Comparison of ENCODE assay signal across 1 cellular context in genomic region chr14:22837059-22837749, GRCh38.
TF ChIP-seq lines count a peak whose summit lies in the region.

No MANE protein-coding gene starts in this region.

TF ChIP-seq in HepG2, 621 proteins besides CTCF, POLR2A, EP300 and RAD21 (continued from another document and continues in another):
- TF ChIP-seq, protein P1, sequence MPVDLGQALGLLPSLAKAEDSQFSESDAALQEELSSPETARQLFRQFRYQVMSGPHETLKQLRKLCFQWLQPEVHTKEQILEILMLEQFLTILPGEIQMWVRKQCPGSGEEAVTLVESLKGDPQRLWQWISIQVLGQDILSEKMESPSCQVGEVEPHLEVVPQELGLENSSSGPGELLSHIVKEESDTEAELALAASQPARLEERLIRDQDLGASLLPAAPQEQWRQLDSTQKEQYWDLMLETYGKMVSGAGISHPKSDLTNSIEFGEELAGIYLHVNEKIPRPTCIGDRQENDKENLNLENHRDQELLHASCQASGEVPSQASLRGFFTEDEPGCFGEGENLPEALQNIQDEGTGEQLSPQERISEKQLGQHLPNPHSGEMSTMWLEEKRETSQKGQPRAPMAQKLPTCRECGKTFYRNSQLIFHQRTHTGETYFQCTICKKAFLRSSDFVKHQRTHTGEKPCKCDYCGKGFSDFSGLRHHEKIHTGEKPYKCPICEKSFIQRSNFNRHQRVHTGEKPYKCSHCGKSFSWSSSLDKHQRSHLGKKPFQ (CRISPR knock-in tag; IDR thresholded peaks at IDR 0.05; ENCODE audit: insufficient replicate concordance): no peak
- 0 out of 2 replicates have a peak, but pooled peaks have one; percentile 18 for TF ChIP-seq SAP130 (CRISPR knock-in tag; IDR thresholded peaks at IDR 0.05; ENCODE audit: low read depth)
- no peak for TF ChIP-seq PREB (CRISPR knock-in tag; IDR thresholded peaks at IDR 0.05)
- no peak for TF ChIP-seq SRSF9 (IDR thresholded peaks at IDR 0.05; ENCODE audit: borderline replicate concordance, insufficient read depth, low read depth, low read length, poor library complexity, severe bottlenecking)
- TF ChIP-seq NR2F6 (IDR thresholded peaks at IDR 0.05): no peak
- peak; percentile 37 for TF ChIP-seq NR2F6 (CRISPR knock-in tag; IDR thresholded peaks at IDR 0.05)
- TF ChIP-seq ZNF547 (CRISPR knock-in tag; IDR thresholded peaks at IDR 0.05): peak; percentile 92
- TF ChIP-seq ZBTB38 (CRISPR knock-in tag; IDR thresholded peaks at IDR 0.05): 0 out of 2 replicates have a peak, but pooled peaks have one; percentile 10
- no peak for TF ChIP-seq ZNF326 (CRISPR knock-in tag; IDR thresholded peaks at IDR 0.05; ENCODE audit: borderline replicate concordance)
- TF ChIP-seq TCF12 (IDR thresholded peaks at IDR 0.05): no peak
- TF ChIP-seq TCF12 (CRISPR knock-in tag; IDR thresholded peaks at IDR 0.05): peak; percentile 80; the same call in 1 of the 2 replicates
- TF ChIP-seq ZNF577 (CRISPR knock-in tag; IDR thresholded peaks at IDR 0.05; ENCODE audit: borderline replicate concordance, low read depth): 0 out of 2 replicates have a peak, but pooled peaks have one; percentile 91
- TF ChIP-seq PCBP1 (IDR thresholded peaks at IDR 0.05; ENCODE audit: borderline replicate concordance, low read depth, low read length): 0 out of 2 replicates have a peak, but pooled peaks have one; percentile 25
- TF ChIP-seq, protein P2, sequence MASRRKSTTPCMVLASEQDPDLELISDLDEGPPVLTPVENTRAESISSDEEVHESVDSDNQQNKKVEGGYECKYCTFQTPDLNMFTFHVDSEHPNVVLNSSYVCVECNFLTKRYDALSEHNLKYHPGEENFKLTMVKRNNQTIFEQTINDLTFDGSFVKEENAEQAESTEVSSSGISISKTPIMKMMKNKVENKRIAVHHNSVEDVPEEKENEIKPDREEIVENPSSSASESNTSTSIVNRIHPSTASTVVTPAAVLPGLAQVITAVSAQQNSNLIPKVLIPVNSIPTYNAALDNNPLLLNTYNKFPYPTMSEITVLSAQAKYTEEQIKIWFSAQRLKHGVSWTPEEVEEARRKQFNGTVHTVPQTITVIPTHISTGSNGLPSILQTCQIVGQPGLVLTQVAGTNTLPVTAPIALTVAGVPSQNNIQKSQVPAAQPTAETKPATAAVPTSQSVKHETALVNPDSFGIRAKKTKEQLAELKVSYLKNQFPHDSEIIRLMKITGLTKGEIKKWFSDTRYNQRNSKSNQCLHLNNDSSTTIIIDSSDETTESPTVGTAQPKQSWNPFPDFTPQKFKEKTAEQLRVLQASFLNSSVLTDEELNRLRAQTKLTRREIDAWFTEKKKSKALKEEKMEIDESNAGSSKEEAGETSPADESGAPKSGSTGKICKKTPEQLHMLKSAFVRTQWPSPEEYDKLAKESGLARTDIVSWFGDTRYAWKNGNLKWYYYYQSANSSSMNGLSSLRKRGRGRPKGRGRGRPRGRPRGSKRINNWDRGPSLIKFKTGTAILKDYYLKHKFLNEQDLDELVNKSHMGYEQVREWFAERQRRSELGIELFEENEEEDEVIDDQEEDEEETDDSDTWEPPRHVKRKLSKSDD (CRISPR knock-in tag; IDR thresholded peaks at IDR 0.05; ENCODE audit: low read depth): peak; percentile 65
- TF ChIP-seq RELA (CRISPR knock-in tag; IDR thresholded peaks at IDR 0.05): no peak
- TF ChIP-seq, protein P3, sequence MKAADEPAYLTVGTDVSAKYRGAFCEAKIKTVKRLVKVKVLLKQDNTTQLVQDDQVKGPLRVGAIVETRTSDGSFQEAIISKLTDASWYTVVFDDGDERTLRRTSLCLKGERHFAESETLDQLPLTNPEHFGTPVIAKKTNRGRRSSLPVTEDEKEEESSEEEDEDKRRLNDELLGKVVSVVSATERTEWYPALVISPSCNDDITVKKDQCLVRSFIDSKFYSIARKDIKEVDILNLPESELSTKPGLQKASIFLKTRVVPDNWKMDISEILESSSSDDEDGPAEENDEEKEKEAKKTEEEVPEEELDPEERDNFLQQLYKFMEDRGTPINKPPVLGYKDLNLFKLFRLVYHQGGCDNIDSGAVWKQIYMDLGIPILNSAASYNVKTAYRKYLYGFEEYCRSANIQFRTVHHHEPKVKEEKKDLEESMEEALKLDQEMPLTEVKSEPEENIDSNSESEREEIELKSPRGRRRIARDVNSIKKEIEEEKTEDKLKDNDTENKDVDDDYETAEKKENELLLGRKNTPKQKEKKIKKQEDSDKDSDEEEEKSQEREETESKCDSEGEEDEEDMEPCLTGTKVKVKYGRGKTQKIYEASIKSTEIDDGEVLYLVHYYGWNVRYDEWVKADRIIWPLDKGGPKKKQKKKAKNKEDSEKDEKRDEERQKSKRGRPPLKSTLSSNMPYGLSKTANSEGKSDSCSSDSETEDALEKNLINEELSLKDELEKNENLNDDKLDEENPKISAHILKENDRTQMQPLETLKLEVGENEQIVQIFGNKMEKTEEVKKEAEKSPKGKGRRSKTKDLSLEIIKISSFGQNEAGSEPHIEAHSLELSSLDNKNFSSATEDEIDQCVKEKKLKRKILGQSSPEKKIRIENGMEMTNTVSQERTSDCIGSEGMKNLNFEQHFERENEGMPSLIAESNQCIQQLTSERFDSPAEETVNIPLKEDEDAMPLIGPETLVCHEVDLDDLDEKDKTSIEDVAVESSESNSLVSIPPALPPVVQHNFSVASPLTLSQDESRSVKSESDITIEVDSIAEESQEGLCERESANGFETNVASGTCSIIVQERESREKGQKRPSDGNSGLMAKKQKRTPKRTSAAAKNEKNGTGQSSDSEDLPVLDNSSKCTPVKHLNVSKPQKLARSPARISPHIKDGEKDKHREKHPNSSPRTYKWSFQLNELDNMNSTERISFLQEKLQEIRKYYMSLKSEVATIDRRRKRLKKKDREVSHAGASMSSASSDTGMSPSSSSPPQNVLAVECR (CRISPR knock-in tag; IDR thresholded peaks at IDR 0.05; ENCODE audit: borderline replicate concordance): peak; percentile 62; the same call in 1 of the 2 replicates
- no peak for TF ChIP-seq ZSCAN21 (CRISPR knock-in tag; IDR thresholded peaks at IDR 0.05; ENCODE audit: borderline replicate concordance)
- peak; percentile 57; the same call in 1 of the 2 replicates for TF ChIP-seq TBX2 (CRISPR knock-in tag; IDR thresholded peaks at IDR 0.05; ENCODE audit: borderline replicate concordance)
- TF ChIP-seq SIN3A (IDR thresholded peaks at IDR 0.05; ENCODE audit: borderline replicate concordance, low read depth, low read length): no peak; the same call in 1 of the 2 replicates
- no peak for TF ChIP-seq HNRNPL (IDR thresholded peaks at IDR 0.05; ENCODE audit: low read depth, low read length)
- TF ChIP-seq ZNF720 (CRISPR knock-in tag; IDR thresholded peaks at IDR 0.05): 0 out of 2 replicates have a peak, but pooled peaks have one; percentile 43
- TF ChIP-seq PPARG (CRISPR knock-in tag; conservative IDR thresholded peaks at IDR 0.05): peak; percentile 48
- TF ChIP-seq MED1 (CRISPR knock-in tag; IDR thresholded peaks at IDR 0.05): peak; percentile 24; the same call in 1 of the 2 replicates
- no peak for TF ChIP-seq NFYC (CRISPR knock-in tag; IDR thresholded peaks at IDR 0.05)
- TF ChIP-seq ZNF607 (CRISPR knock-in tag; IDR thresholded peaks at IDR 0.05; ENCODE audit: borderline replicate concordance): no peak; the same call in 1 of the 2 replicates
- no peak for TF ChIP-seq FOXM1 (CRISPR knock-in tag; IDR thresholded peaks at IDR 0.05)
- TF ChIP-seq NFE2L2 (IDR thresholded peaks at IDR 0.05; ENCODE audit: low read length): no peak
- peak; percentile 84; the same call in 1 of the 2 replicates for TF ChIP-seq ZNF761 (CRISPR knock-in tag; conservative IDR thresholded peaks at IDR 0.05)
- peak; percentile 91 for TF ChIP-seq ARNT2 (CRISPR knock-in tag; IDR thresholded peaks at IDR 0.05; ENCODE audit: low read depth)
- TF ChIP-seq, protein P4, sequence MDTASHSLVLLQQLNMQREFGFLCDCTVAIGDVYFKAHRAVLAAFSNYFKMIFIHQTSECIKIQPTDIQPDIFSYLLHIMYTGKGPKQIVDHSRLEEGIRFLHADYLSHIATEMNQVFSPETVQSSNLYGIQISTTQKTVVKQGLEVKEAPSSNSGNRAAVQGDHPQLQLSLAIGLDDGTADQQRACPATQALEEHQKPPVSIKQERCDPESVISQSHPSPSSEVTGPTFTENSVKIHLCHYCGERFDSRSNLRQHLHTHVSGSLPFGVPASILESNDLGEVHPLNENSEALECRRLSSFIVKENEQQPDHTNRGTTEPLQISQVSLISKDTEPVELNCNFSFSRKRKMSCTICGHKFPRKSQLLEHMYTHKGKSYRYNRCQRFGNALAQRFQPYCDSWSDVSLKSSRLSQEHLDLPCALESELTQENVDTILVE (CRISPR knock-in tag; IDR thresholded peaks at IDR 0.05): no peak
- TF ChIP-seq ZNF160 (CRISPR knock-in tag; IDR thresholded peaks at IDR 0.05): no peak; the same call in 1 of the 2 replicates
- TF ChIP-seq ZNF431 (CRISPR knock-in tag; IDR thresholded peaks at IDR 0.05; ENCODE audit: borderline replicate concordance, low read depth): no peak
- no peak for TF ChIP-seq DNMT3B (CRISPR knock-in tag; conservative IDR thresholded peaks at IDR 0.05)
- TF ChIP-seq AGO1 (IDR thresholded peaks at IDR 0.05; ENCODE audit: low read depth, low read length, poor library complexity, severe bottlenecking): peak; percentile 59
- TF ChIP-seq ATRX (CRISPR knock-in tag; IDR thresholded peaks at IDR 0.05; ENCODE audit: borderline replicate concordance): no peak
- no peak for TF ChIP-seq NFKBIZ (CRISPR knock-in tag; IDR thresholded peaks at IDR 0.05)
- TF ChIP-seq, protein P5, sequence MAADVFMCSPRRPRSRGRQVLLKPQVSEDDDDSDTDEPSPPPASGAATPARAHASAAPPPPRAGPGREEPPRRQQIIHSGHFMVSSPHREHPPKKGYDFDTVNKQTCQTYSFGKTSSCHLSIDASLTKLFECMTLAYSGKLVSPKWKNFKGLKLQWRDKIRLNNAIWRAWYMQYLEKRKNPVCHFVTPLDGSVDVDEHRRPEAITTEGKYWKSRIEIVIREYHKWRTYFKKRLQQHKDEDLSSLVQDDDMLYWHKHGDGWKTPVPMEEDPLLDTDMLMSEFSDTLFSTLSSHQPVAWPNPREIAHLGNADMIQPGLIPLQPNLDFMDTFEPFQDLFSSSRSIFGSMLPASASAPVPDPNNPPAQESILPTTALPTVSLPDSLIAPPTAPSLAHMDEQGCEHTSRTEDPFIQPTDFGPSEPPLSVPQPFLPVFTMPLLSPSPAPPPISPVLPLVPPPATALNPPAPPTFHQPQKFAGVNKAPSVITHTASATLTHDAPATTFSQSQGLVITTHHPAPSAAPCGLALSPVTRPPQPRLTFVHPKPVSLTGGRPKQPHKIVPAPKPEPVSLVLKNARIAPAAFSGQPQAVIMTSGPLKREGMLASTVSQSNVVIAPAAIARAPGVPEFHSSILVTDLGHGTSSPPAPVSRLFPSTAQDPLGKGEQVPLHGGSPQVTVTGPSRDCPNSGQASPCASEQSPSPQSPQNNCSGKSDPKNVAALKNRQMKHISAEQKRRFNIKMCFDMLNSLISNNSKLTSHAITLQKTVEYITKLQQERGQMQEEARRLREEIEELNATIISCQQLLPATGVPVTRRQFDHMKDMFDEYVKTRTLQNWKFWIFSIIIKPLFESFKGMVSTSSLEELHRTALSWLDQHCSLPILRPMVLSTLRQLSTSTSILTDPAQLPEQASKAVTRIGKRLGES (CRISPR knock-in tag; IDR thresholded peaks at IDR 0.05; ENCODE audit: borderline replicate concordance): 0 out of 2 replicates have a peak, but pooled peaks have one; percentile 1
- TF ChIP-seq MAZ (IDR thresholded peaks at IDR 0.05; ENCODE audit: borderline replicate concordance, low read depth, low read length): no peak
- peak; percentile 55; the same call in 1 of the 2 replicates for TF ChIP-seq MAZ (CRISPR knock-in tag; IDR thresholded peaks at IDR 0.05; ENCODE audit: low read depth)
- TF ChIP-seq ZKSCAN5 (CRISPR knock-in tag; IDR thresholded peaks at IDR 0.05): no peak
- peak; percentile 55; the same call in 1 of the 2 replicates for TF ChIP-seq HDAC2 (CRISPR knock-in tag; IDR thresholded peaks at IDR 0.05)
- TF ChIP-seq ZFP36 (IDR thresholded peaks at IDR 0.05; ENCODE audit: borderline replicate concordance, low read depth, low read length, partially characterized antibody): no peak
- TF ChIP-seq, protein P6, sequence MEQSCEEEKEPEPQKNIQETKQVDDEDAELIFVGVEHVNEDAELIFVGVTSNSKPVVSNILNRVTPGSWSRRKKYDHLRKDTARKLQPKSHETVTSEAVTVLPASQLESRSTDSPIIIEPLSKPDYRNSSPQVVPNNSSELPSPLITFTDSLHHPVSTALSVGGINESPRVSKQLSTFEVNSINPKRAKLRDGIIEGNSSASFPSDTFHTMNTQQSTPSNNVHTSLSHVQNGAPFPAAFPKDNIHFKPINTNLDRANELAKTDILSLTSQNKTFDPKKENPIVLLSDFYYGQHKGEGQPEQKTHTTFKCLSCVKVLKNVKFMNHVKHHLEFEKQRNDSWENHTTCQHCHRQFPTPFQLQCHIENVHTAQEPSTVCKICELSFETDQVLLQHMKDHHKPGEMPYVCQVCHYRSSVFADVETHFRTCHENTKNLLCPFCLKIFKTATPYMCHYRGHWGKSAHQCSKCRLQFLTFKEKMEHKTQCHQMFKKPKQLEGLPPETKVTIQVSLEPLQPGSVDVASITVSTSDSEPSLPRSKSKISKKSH (CRISPR knock-in tag; IDR thresholded peaks at IDR 0.05; ENCODE audit: borderline replicate concordance): peak; percentile 94; the same call in 1 of the 2 replicates
- TF ChIP-seq, protein P7, sequence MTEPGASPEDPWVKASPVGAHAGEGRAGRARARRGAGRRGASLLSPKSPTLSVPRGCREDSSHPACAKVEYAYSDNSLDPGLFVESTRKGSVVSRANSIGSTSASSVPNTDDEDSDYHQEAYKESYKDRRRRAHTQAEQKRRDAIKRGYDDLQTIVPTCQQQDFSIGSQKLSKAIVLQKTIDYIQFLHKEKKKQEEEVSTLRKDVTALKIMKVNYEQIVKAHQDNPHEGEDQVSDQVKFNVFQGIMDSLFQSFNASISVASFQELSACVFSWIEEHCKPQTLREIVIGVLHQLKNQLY (CRISPR knock-in tag; IDR thresholded peaks at IDR 0.05): 0 out of 2 replicates have a peak, but pooled peaks have one; percentile 19
- TF ChIP-seq KAT8 (CRISPR knock-in tag; IDR thresholded peaks at IDR 0.05): peak; percentile 78
- no peak for TF ChIP-seq ATM (IDR thresholded peaks at IDR 0.05; ENCODE audit: borderline replicate concordance)
- no peak; the same call in 1 of the 2 replicates for TF ChIP-seq ARNTL (CRISPR knock-in tag; IDR thresholded peaks at IDR 0.05)
- no peak for TF ChIP-seq ZNF121 (CRISPR knock-in tag; IDR thresholded peaks at IDR 0.05)
- peak; percentile 47; the same call in 1 of the 2 replicates for TF ChIP-seq ISL2 (CRISPR knock-in tag; IDR thresholded peaks at IDR 0.05)
- TF ChIP-seq ZFAT (CRISPR knock-in tag; conservative IDR thresholded peaks at IDR 0.05): no peak
- peak; percentile 54 for TF ChIP-seq RBM39 (IDR thresholded peaks at IDR 0.05; ENCODE audit: low read depth, low read length, poor library complexity, severe bottlenecking)
- TF ChIP-seq POLR2G (IDR thresholded peaks at IDR 0.05; ENCODE audit: low read depth, low read length): peak; percentile 71
- no peak for TF ChIP-seq HDAC6 (IDR thresholded peaks at IDR 0.05; ENCODE audit: low read depth, low read length)
- no peak for TF ChIP-seq MYNN (CRISPR knock-in tag; IDR thresholded peaks at IDR 0.05; ENCODE audit: low read depth)
- TF ChIP-seq ATF1 (CRISPR knock-in tag; IDR thresholded peaks at IDR 0.05): no peak
